1 cellular context compared by ENCODE assay signal in genomic region chr1:25820247-25821111, GRCh38.
TF ChIP-seq lines count a peak whose summit lies in the region.

No MANE protein-coding gene starts in this region.

TF ChIP-seq in HepG2, 621 proteins besides CTCF, POLR2A, EP300 and RAD21 (continued from another document and continues in another):
- TF ChIP-seq HINFP (CRISPR knock-in tag; IDR thresholded peaks at IDR 0.05; ENCODE audit: low read depth) (peak; percentile 11; the same call in 1 of the 2 replicates), ATF3 (CRISPR knock-in tag; IDR thresholded peaks at IDR 0.05) (no peak), ZNF639 (CRISPR knock-in tag; conservative IDR thresholded peaks at IDR 0.05) (no peak), ZMAT3 (CRISPR knock-in tag; conservative IDR thresholded peaks at IDR 0.05) (no peak; the same call in 1 of the 2 replicates), ZNF230 (CRISPR knock-in tag; IDR thresholded peaks at IDR 0.05) (0 out of 2 replicates have a peak, but pooled peaks have one; percentile 15), ZNF235 (CRISPR knock-in tag; IDR thresholded peaks at IDR 0.05; ENCODE audit: borderline replicate concordance) (peak; percentile 68; the same call in 1 of the 2 replicates), RBM22 (optimal IDR thresholded peaks at IDR 0.05; ENCODE audit: low read length) (no peak), BATF2 (CRISPR knock-in tag; IDR thresholded peaks at IDR 0.05) (no peak; the same call in 1 of the 2 replicates), HDAC2 (CRISPR knock-in tag; IDR thresholded peaks at IDR 0.05) (no peak), AGO1 (IDR thresholded peaks at IDR 0.05; ENCODE audit: low read depth, low read length, poor library complexity, severe bottlenecking) (peak; percentile 42), ZBTB42 (CRISPR knock-in tag; IDR thresholded peaks at IDR 0.05) (no peak), ARNT2 (CRISPR knock-in tag; IDR thresholded peaks at IDR 0.05; ENCODE audit: low read depth) (0 out of 2 replicates have a peak, but pooled peaks have one; percentile 25), CREB1 (IDR thresholded peaks at IDR 0.05) (no peak), CREB1 (CRISPR knock-in tag; IDR thresholded peaks at IDR 0.05) (no peak), KLF6 (CRISPR knock-in tag; IDR thresholded peaks at IDR 0.05) (no peak; the same call in 1 of the 2 replicates), SETDB1 (CRISPR knock-in tag; IDR thresholded peaks at IDR 0.05; ENCODE audit: borderline replicate concordance) (no peak), ZNF672 (CRISPR knock-in tag; IDR thresholded peaks at IDR 0.05) (no peak), PHF5A (CRISPR knock-in tag; IDR thresholded peaks at IDR 0.05; ENCODE audit: low read depth, unreplicated experiment) (no peak), LRRFIP1 (CRISPR knock-in tag; conservative IDR thresholded peaks at IDR 0.05) (no peak), SRY (CRISPR knock-in tag; IDR thresholded peaks at IDR 0.05) (peak; percentile 88), PRDM4 (CRISPR knock-in tag; IDR thresholded peaks at IDR 0.05; ENCODE audit: borderline replicate concordance) (no peak), NFE2L1 (CRISPR knock-in tag; IDR thresholded peaks at IDR 0.05; ENCODE audit: borderline replicate concordance) (no peak), ZNF136 (CRISPR knock-in tag; IDR thresholded peaks at IDR 0.05; ENCODE audit: low read depth) (no peak), CEBPB (IDR thresholded peaks at IDR 0.05; ENCODE audit: borderline replicate concordance, low read depth, low read length) (no peak), MIER2 (CRISPR knock-in tag; IDR thresholded peaks at IDR 0.05) (no peak), ZNF383 (CRISPR knock-in tag; IDR thresholded peaks at IDR 0.05; ENCODE audit: borderline replicate concordance) (no peak), SP1 (IDR thresholded peaks at IDR 0.05) (no peak), SP1 (CRISPR knock-in tag; IDR thresholded peaks at IDR 0.05) (no peak), ZFY (CRISPR knock-in tag; IDR thresholded peaks at IDR 0.05) (peak; percentile 53), SAFB2 (CRISPR knock-in tag; IDR thresholded peaks at IDR 0.05; ENCODE audit: borderline replicate concordance, low read depth) (no peak; the same call in 1 of the 2 replicates), CHD4 (IDR thresholded peaks at IDR 0.05; ENCODE audit: borderline replicate concordance, low read length) (no peak), HDAC6 (IDR thresholded peaks at IDR 0.05; ENCODE audit: low read depth, low read length) (no peak), ZNF577 (CRISPR knock-in tag; IDR thresholded peaks at IDR 0.05; ENCODE audit: borderline replicate concordance, low read depth) (no peak), SRSF9 (IDR thresholded peaks at IDR 0.05; ENCODE audit: borderline replicate concordance, insufficient read depth, low read depth, low read length, poor library complexity, severe bottlenecking) (no peak), TEAD2 (CRISPR knock-in tag; IDR thresholded peaks at IDR 0.05) (no peak), ZNF484 (CRISPR knock-in tag; IDR thresholded peaks at IDR 0.05; ENCODE audit: borderline replicate concordance, low read depth) (no peak; the same call in 1 of the 2 replicates), ZNF292 (CRISPR knock-in tag; IDR thresholded peaks at IDR 0.05; ENCODE audit: borderline replicate concordance, low read depth) (0 out of 2 replicates have a peak, but pooled peaks have one; percentile 20), ZNF468 (CRISPR knock-in tag; IDR thresholded peaks at IDR 0.05) (no peak), SSRP1 (CRISPR knock-in tag; IDR thresholded peaks at IDR 0.05) (no peak), ZNF101 (CRISPR knock-in tag; IDR thresholded peaks at IDR 0.05; ENCODE audit: borderline replicate concordance, low read depth) (no peak), HBP1 (CRISPR knock-in tag; IDR thresholded peaks at IDR 0.05; ENCODE audit: low read depth) (no peak; the same call in 1 of the 2 replicates), ZNF354B (CRISPR knock-in tag; IDR thresholded peaks at IDR 0.05) (no peak), THAP8 (CRISPR knock-in tag; IDR thresholded peaks at IDR 0.05; ENCODE audit: borderline replicate concordance) (no peak; the same call in 1 of the 2 replicates), SNAI1 (CRISPR knock-in tag; IDR thresholded peaks at IDR 0.05; ENCODE audit: borderline replicate concordance) (no peak), ZNF260 (CRISPR knock-in tag; IDR thresholded peaks at IDR 0.05; ENCODE audit: borderline replicate concordance, low read depth) (no peak), ELF3 (CRISPR knock-in tag; IDR thresholded peaks at IDR 0.05) (no peak; the same call in 1 of the 2 replicates), ZNF614 (CRISPR knock-in tag; IDR thresholded peaks at IDR 0.05; ENCODE audit: borderline replicate concordance) (no peak), ZNF160 (CRISPR knock-in tag; IDR thresholded peaks at IDR 0.05) (no peak), PAF1 (CRISPR knock-in tag; IDR thresholded peaks at IDR 0.05) (no peak), IRX3 (CRISPR knock-in tag; IDR thresholded peaks at IDR 0.05; ENCODE audit: borderline replicate concordance, low read depth) (no peak), RFX1 (IDR thresholded peaks at IDR 0.05) (no peak), ZNF414 (CRISPR knock-in tag; IDR thresholded peaks at IDR 0.05) (peak; percentile 70; the same call in 1 of the 2 replicates), RXRB (CRISPR knock-in tag; IDR thresholded peaks at IDR 0.05; ENCODE audit: borderline replicate concordance) (no peak), CERS6 (CRISPR knock-in tag; IDR thresholded peaks at IDR 0.05) (no peak), MAX (IDR thresholded peaks at IDR 0.05) (no peak; the same call in 1 of the 2 replicates), ZFP41 (CRISPR knock-in tag; IDR thresholded peaks at IDR 0.05; ENCODE audit: borderline replicate concordance) (no peak), ZNF558 (CRISPR knock-in tag; IDR thresholded peaks at IDR 0.05; ENCODE audit: borderline replicate concordance) (peak; percentile 35; the same call in 1 of the 2 replicates), TP53 (CRISPR knock-in tag; conservative IDR thresholded peaks at IDR 0.05) (no peak; the same call in 1 of the 2 replicates), MAF1 (CRISPR knock-in tag; IDR thresholded peaks at IDR 0.05; ENCODE audit: borderline replicate concordance) (no peak), ZNF382 (CRISPR knock-in tag; IDR thresholded peaks at IDR 0.05; ENCODE audit: borderline replicate concordance) (no peak), PBX2 (CRISPR knock-in tag; IDR thresholded peaks at IDR 0.05) (no peak)
